ENCODE assay signal across 22 cellular contexts in the genomic region with DNA sequence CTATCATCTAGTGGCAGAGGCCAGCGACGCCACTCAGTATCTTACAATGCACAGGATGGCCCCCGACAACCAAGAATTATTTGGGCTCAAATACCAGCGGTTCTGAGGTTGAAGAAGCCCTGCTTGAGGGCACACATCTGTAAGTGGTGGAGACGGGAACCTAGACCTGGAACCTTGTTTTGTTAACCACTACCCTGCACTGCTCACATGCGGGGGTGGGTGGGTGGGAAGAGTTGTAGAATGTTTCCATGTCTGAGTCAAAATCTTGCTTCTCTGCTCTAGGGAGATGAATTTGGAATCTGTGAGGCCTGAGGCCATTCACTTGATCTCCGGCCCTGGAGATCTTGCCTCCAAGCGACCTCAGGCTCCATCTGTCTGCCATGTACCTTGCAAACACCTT. TPM values are rescaled to one million over a fixed set of nuclear protein-coding genes. Genes with fewer than 3 reads are reported as not detected.
DNase-seq lines count a peak whose midpoint lies in the region; ATAC-seq and TF ChIP-seq lines count a peak whose summit lies in the region.
"Had no signal": no experiment of that assay in that cellular context is flagged by ENCODE, and none has a peak within 500 bp of the region (broad histone marks: within the 10 kb centered on the region; RNA-seq: fewer than 3 reads in every experiment).

No MANE protein-coding gene starts in this region.

- no peak for ATAC-seq in Right ventricle myocardium inferior
- ATAC-seq: natural killer cell; stimulated activated memory B cell treated with anti-CD40 and anti-IgM and Interleukin-4, amounts not matched to agents 10 μg/mL and 1 μg/mL and 100 μg/mL, for 72 hours had no signal

- H4K8ac ChIP-seq in mesenchymal stem cell (ENCODE audit: low read length) = peak overlapping the region; percentile 13
- H4K8ac ChIP-seq in mesendoderm (ENCODE audit: low read depth, low read length) = no peak overlapping the region

- H3K56ac ChIP-seq in mesendoderm (ENCODE audit: low read length) = no peak overlapping the region

- H2BK12ac ChIP-seq in mesenchymal stem cell (ENCODE audit: low read length in 2 of 2) = peak overlapping the region; percentile 3 to 29

- no peak for TF ChIP-seq CTCF in left ventricle myocardium inferior (IDR thresholded peaks at IDR 0.05; ENCODE audit: borderline replicate concordance)
- no peak for TF ChIP-seq CTCF in transverse colon (IDR thresholded peaks at IDR 0.05)
- no peak for TF ChIP-seq CTCF in type B pancreatic cell (conservative IDR thresholded peaks at IDR 0.05)

- H3K14ac ChIP-seq in mesenchymal stem cell (ENCODE audit: low read length in 2 of 2) = no peak overlapping the region

- H2BK5ac ChIP-seq in mesenchymal stem cell (ENCODE audit: low read depth, low read length, poor library complexity, severe bottlenecking) (no peak overlapping the region), mesendoderm (ENCODE audit: low read length) (no peak overlapping the region)

- H2AK5ac ChIP-seq in mesenchymal stem cell (ENCODE audit: low read length, severe bottlenecking) (peak overlapping the region; percentile 51), mesendoderm (ENCODE audit: low read length) (no peak overlapping the region)

- peak overlapping the region; percentile 64 for H3K9ac ChIP-seq in mesenchymal stem cell (ENCODE audit: low read length)
- H3K9ac ChIP-seq in mesendoderm (ENCODE audit: low read length) = no peak overlapping the region

- in situ Hi-C loops in transverse colon (cut with MboI; ENCODE audit: low pct_ligation_motif_present in 1 of 4, low pct_unique_long_range_greater_than_20kb in 1 of 4, low sequenced_read_pairs in 3 of 4) = no loop called here

- no peak overlapping the region for H2BK15ac ChIP-seq in mesenchymal stem cell (ENCODE audit: low read depth, poor library complexity, severe bottlenecking)
- no peak overlapping the region for H2BK15ac ChIP-seq in mesendoderm (replicated peaks; ENCODE audit: low read depth)

- no peaks in the 10 kb centered on the region for H3K36me3 ChIP-seq in left ventricle myocardium inferior
- peaks cover 4 to 6% of the 10 kb centered on the region in 2 experiments for H3K36me3 ChIP-seq in mesenchymal stem cell (ENCODE audit: control insufficient read depth in 1 of 2, insufficient read depth in 2 of 2, low read depth in 1 of 2, low read length in 2 of 2)
- no peaks in the 10 kb centered on the region for H3K36me3 ChIP-seq in transverse colon
- no peaks in the 10 kb centered on the region for H3K36me3 ChIP-seq in mesendoderm (ENCODE audit: control insufficient read depth, insufficient read depth, low read length)
- H3K36me3 ChIP-seq: colonic mucosa, WERI-Rb-1 had no signal

- H3K79me2 ChIP-seq in mesendoderm (ENCODE audit: control insufficient read depth, insufficient read depth, low read length) = peaks cover 43% of the 10 kb centered on the region

- H3K4ac ChIP-seq in mesenchymal stem cell (ENCODE audit: low read depth in 1 of 2, low read length in 2 of 2) (peak overlapping the region in 1 of 2 experiments; percentile 33), mesendoderm (ENCODE audit: low read depth, low read length) (no peak overlapping the region)

- H3K4me1 ChIP-seq in left ventricle myocardium inferior = peaks cover 58% of the 10 kb centered on the region
- H3K4me1 ChIP-seq in mesenchymal stem cell (ENCODE audit: control insufficient read depth, insufficient read depth, low read depth, low read length) = peaks cover 46% of the 10 kb centered on the region
- peaks cover 4 to 45% (median 24%) of the 10 kb centered on the region in 4 donors for H3K4me1 ChIP-seq in transverse colon
- peaks cover 5% of the 10 kb centered on the region for H3K4me1 ChIP-seq in mesendoderm (ENCODE audit: control insufficient read depth, low read depth, low read length)
- H3K4me1 ChIP-seq: colonic mucosa had no signal

- H2BK120ac ChIP-seq in mesenchymal stem cell (ENCODE audit: low read depth, low read length) (no peak overlapping the region), mesendoderm (ENCODE audit: low read depth, low read length) (no peak overlapping the region)

- no peak overlapping the region for H3K4me2 ChIP-seq in mesenchymal stem cell (ENCODE audit: low read length, poor library complexity, severe bottlenecking)
- H3K4me2 ChIP-seq in mesendoderm (ENCODE audit: low read length) = no peak overlapping the region

- no peak overlapping the region for H2AFZ ChIP-seq in mesenchymal stem cell (ENCODE audit: low read depth, low read length)

- no peak overlapping the region for H4K5ac ChIP-seq in mesendoderm (ENCODE audit: low read length)

- H3K79me1 ChIP-seq in mesenchymal stem cell (replicated peaks; ENCODE audit: low read length, poor library complexity, severe bottlenecking) = peaks cover 24% of the 10 kb centered on the region
- H3K79me1 ChIP-seq in mesendoderm (ENCODE audit: low read length) = peaks cover 35% of the 10 kb centered on the region

- no peak overlapping the region for H3K4me3 Mint-ChIP-seq in activated T-helper 2 cell treated with anti-CD3 and anti-CD28 coated beads, Interferon-gamma antibody, Interleukin-2, Interleukin-4, amounts not matched to agents 10 μg/mL and 5 μg/mL and 100 μg/mL, durations not matched to agents 14 hours and 24 hours and 36 hours (ENCODE audit: low read depth)
- H3K4me3 Mint-ChIP-seq in type B pancreatic cell = no peak overlapping the region
- H3K4me3 Mint-ChIP-seq: immature natural killer cell; natural killer cell; stimulated activated memory B cell treated with anti-CD40 and anti-IgM and Interleukin-4, amounts not matched to agents 10 μg/mL and 1 μg/mL and 100 μg/mL, for 72 hours had no signal

- DNase-seq in left ventricle myocardium inferior (no peak), Right ventricle myocardium inferior (ENCODE audit: missing footprints) (no peak), mesenchymal stem cell (no peak), transverse colon (no peak), type B pancreatic cell (ENCODE audit: extremely low spot score, unreplicated experiment) (no peak), mesendoderm (no peak), AG20443 (ENCODE audit: low spot score) (no peak)
- DNase-seq in activated T-helper 2 cell treated with anti-CD3 and anti-CD28 coated beads, Interferon-gamma antibody, Interleukin-2, Interleukin-4, amounts not matched to agents 10 μg/mL and 5 μg/mL and 100 μg/mL, durations not matched to agents 14 hours and 24 hours and 36 hours (ENCODE audit: low spot score) = no peak
- DNase-seq: activated CD8-positive, alpha-beta memory T cell treated with anti-CD3 and anti-CD28 coated beads for 24 hours; activated gamma-delta T cell treated with Interleukin-2 at 50 U/mL for 16 hours; colonic mucosa; COR-L47; immature natural killer cell; natural killer cell; NCI-H1436 treated with DMSO at 0.1 percent for 48 hours; NCI-H345; SIG-M5; WERI-Rb-1 had no signal

- H3K23ac ChIP-seq in mesenchymal stem cell (ENCODE audit: low read length in 2 of 2) = no peak overlapping the region
- H3K23ac ChIP-seq in mesendoderm (ENCODE audit: low read length) = no peak overlapping the region

- WGBS in mesenchymal stem cell = 88% methylated on average over 7 of the region's 8 CpGs
- 90% methylated on average over 8 of the region's 8 CpGs; no CpG with 5 or more reads in 1 of the 2 donors for WGBS in transverse colon (ENCODE audit: low coverage in 1 of 2), 2 donors
- WGBS in mesendoderm (ENCODE audit: extremely low coverage, insufficient coverage, low lambda C conversion rate) = no CpG with 5 or more reads among the region's 8 CpGs

- TF ChIP-seq POLR2A in transverse colon (IDR thresholded peaks at IDR 0.05) = no peak

- H3K27me3 ChIP-seq in left ventricle myocardium inferior (ENCODE audit: low read depth) = no peaks in the 10 kb centered on the region
- no peaks in the 10 kb centered on the region for H3K27me3 ChIP-seq in mesenchymal stem cell (ENCODE audit: control insufficient read depth in 1 of 2, insufficient read depth in 1 of 2, low read length in 2 of 2)
- H3K27me3 ChIP-seq in transverse colon = no peaks in the 10 kb centered on the region
- no peaks in the 10 kb centered on the region for H3K27me3 ChIP-seq in mesendoderm (ENCODE audit: insufficient read depth, low read length, poor library complexity)
- H3K27me3 ChIP-seq: colonic mucosa had no signal

- no peak for TF ChIP-seq EP300 in transverse colon (IDR thresholded peaks at IDR 0.05; ENCODE audit: low read depth)

- H3K4me1 Mint-ChIP-seq in activated T-helper 2 cell treated with anti-CD3 and anti-CD28 coated beads, Interferon-gamma antibody, Interleukin-2, Interleukin-4, amounts not matched to agents 10 μg/mL and 5 μg/mL and 100 μg/mL, durations not matched to agents 14 hours and 24 hours and 36 hours (ENCODE audit: low read depth) = peaks cover 48% of the 10 kb centered on the region
- H3K4me1 Mint-ChIP-seq in type B pancreatic cell (ENCODE audit: unreplicated experiment) = peaks cover 40% of the 10 kb centered on the region

- intact Hi-C loops in left ventricle myocardium inferior (cut with micrococcal nuclease) = no loop called here
- intact Hi-C loops in Right ventricle myocardium inferior (cut with DNase I) = no loop called here
- intact Hi-C loops in activated T-helper 2 cell treated with anti-CD3 and anti-CD28 coated beads, Interferon-gamma antibody, Interleukin-2, Interleukin-4, amounts not matched to agents 10 μg/mL and 5 μg/mL and 100 μg/mL, durations not matched to agents 14 hours and 24 hours and 36 hours (cut with micrococcal nuclease) = loop anchor here (10.0 kb wide), 1 partner anchor 49 kb away; the partner anchor contains the start of gene ABCC1
- intact Hi-C loops in transverse colon (cut with DNase I; ENCODE audit: low total_unique reads) = no loop called here

- H3K9me3 Mint-ChIP-seq in activated T-helper 2 cell treated with anti-CD3 and anti-CD28 coated beads, Interferon-gamma antibody, Interleukin-2, Interleukin-4, amounts not matched to agents 10 μg/mL and 5 μg/mL and 100 μg/mL, durations not matched to agents 14 hours and 24 hours and 36 hours = no peaks in the 10 kb centered on the region
- no peaks in the 10 kb centered on the region for H3K9me3 Mint-ChIP-seq in type B pancreatic cell
- H3K9me3 Mint-ChIP-seq: immature natural killer cell; natural killer cell; stimulated activated memory B cell treated with anti-CD40 and anti-IgM and Interleukin-4, amounts not matched to agents 10 μg/mL and 1 μg/mL and 100 μg/mL, for 72 hours had no signal

- H3K27ac Mint-ChIP-seq in activated T-helper 2 cell treated with anti-CD3 and anti-CD28 coated beads, Interferon-gamma antibody, Interleukin-2, Interleukin-4, amounts not matched to agents 10 μg/mL and 5 μg/mL and 100 μg/mL, durations not matched to agents 14 hours and 24 hours and 36 hours = peak overlapping the region; percentile 33
- H3K27ac Mint-ChIP-seq in type B pancreatic cell = no peak overlapping the region
- H3K27ac Mint-ChIP-seq: immature natural killer cell, natural killer cell, progenitor cell of endocrine pancreas had no signal

- H3K9me3 ChIP-seq in left ventricle myocardium inferior (replicated peaks) (no peaks in the 10 kb centered on the region), mesenchymal stem cell (ENCODE audit: control insufficient read depth, low read length) (no peaks in the 10 kb centered on the region), transverse colon (no peaks in the 10 kb centered on the region)
- H3K9me3 ChIP-seq: colonic mucosa had no signal

- H3K18ac ChIP-seq in mesenchymal stem cell (ENCODE audit: low read depth in 1 of 2, low read length in 2 of 2) (peak overlapping the region; percentile 8 to 53), mesendoderm (ENCODE audit: low read length) (no peak overlapping the region)

- H4K91ac ChIP-seq in mesenchymal stem cell (ENCODE audit: low read length) = no peak overlapping the region

- H3K27ac ChIP-seq in left ventricle myocardium inferior (replicated peaks) (peak overlapping the region; percentile 69), mesenchymal stem cell (ENCODE audit: low read length, poor library complexity, severe bottlenecking) (no peak overlapping the region), transverse colon (peak overlapping the region; percentile 26 to 60 (median 42)), mesendoderm (ENCODE audit: low read depth, low read length) (no peak overlapping the region)
- H3K27ac ChIP-seq: colonic mucosa, epithelial cell of prostate, WERI-Rb-1 had no signal

- no peaks in the 10 kb centered on the region for H3K27me3 Mint-ChIP-seq in activated T-helper 2 cell treated with anti-CD3 and anti-CD28 coated beads, Interferon-gamma antibody, Interleukin-2, Interleukin-4, amounts not matched to agents 10 μg/mL and 5 μg/mL and 100 μg/mL, durations not matched to agents 14 hours and 24 hours and 36 hours (ENCODE audit: low read depth)
- H3K27me3 Mint-ChIP-seq in type B pancreatic cell = no peaks in the 10 kb centered on the region
- H3K27me3 Mint-ChIP-seq: progenitor cell of endocrine pancreas; stimulated activated memory B cell treated with anti-CD40 and anti-IgM and Interleukin-4, amounts not matched to agents 10 μg/mL and 1 μg/mL and 100 μg/mL, for 72 hours had no signal

- H3K36me3 Mint-ChIP-seq in activated T-helper 2 cell treated with anti-CD3 and anti-CD28 coated beads, Interferon-gamma antibody, Interleukin-2, Interleukin-4, amounts not matched to agents 10 μg/mL and 5 μg/mL and 100 μg/mL, durations not matched to agents 14 hours and 24 hours and 36 hours (ENCODE audit: low read depth) = peaks cover 39% of the 10 kb centered on the region
- peaks cover 5% of the 10 kb centered on the region for H3K36me3 Mint-ChIP-seq in type B pancreatic cell
- H3K36me3 Mint-ChIP-seq: immature natural killer cell, natural killer cell had no signal

- H3K4me3 ChIP-seq in left ventricle myocardium inferior = no peak overlapping the region
- H3K4me3 ChIP-seq in mesenchymal stem cell (ENCODE audit: insufficient read depth in 1 of 2, low read depth in 1 of 2, low read length in 2 of 2) = no peak overlapping the region
- H3K4me3 ChIP-seq in transverse colon = no peak overlapping the region
- no peak overlapping the region for H3K4me3 ChIP-seq in mesendoderm (ENCODE audit: low read length)
- H3K4me3 ChIP-seq: colonic mucosa, lung had no signal

RNA-seq across cellular contexts. Expression of gene ABCC1, which starts 44.1 kb away (rescaled TPM):
- total RNA-seq in left ventricle myocardium inferior (17.0 TPM), Right ventricle myocardium inferior (24.5 TPM), transverse colon (10 to 100 TPM; 17.1 to 67.3 (median 36.9) TPM), type B pancreatic cell (ENCODE audit: low replicate concordance) (38.1 and 53.7 TPM in 2 replicates)
- total RNA-seq in activated T-helper 2 cell treated with anti-CD3 and anti-CD28 coated beads, Interferon-gamma antibody, Interleukin-2, Interleukin-4, amounts not matched to agents 10 μg/mL and 5 μg/mL and 100 μg/mL, durations not matched to agents 14 hours and 24 hours and 36 hours = 95.7 and 99.4 TPM in 2 replicates
- polyA plus RNA-seq in mesenchymal stem cell (2013, experiment 1 of 2) = 42.8 TPM
- 39.9 TPM for polyA plus RNA-seq in mesenchymal stem cell (2013, experiment 2 of 2)
- 22.5 TPM for polyA plus RNA-seq in mesendoderm (2013, experiment 1 of 2)
- 22.3 TPM for polyA plus RNA-seq in mesendoderm (2013, experiment 2 of 2)

Comparison
In these comparisons a context has a peak if more than half of its experiments do, and no peak if none do; other contexts are left out.
1. H3K27ac ChIP-seq: peak in left ventricle myocardium inferior (single experiment) and transverse colon (4 of 4); none in mesenchymal stem cell (single experiment) and mesendoderm (single experiment).